Comparison of ENCODE assay signal across 18 cellular contexts in the genomic region with DNA sequence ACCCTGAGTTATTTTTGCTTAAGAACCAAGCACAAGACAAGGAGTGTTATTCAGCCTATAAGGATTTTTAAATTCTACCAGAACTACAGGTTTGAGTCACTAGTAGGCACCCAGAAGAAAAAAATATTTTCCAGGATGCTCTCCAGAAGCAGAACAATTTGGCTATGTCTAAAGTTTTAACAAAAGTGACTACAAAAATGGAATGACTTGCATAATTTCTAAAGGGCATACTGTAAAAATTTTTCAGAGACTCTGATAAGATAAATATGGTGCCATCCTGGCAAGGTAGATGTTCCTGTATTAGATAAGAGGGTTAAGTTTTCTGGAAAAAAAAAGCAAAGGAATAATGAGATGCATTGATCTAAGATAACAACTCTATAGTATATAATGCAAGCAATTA.
DNase-seq lines count a peak whose midpoint lies in the region; ATAC-seq, FAIRE-seq and TF ChIP-seq lines count a peak whose summit lies in the region.
"Had no signal": no experiment of that assay in that cellular context is flagged by ENCODE, and none has a peak within 500 bp of the region (broad histone marks: within the 10 kb centered on the region; RNA-seq: fewer than 3 reads in every experiment).

No MANE protein-coding gene starts in this region.

- CTCF ChIA-PET in HepG2 (lab: Yijun Ruan, JAX; ENCODE audit: low intra/inter-chr PET ratio, low total read pairs) = no interaction called here

- H3K4me1 ChIP-seq in HepG2 (ENCODE audit: insufficient read depth, low read length) = no peaks in the 10 kb centered on the region
- peaks cover 0 to 10% (median 2%) of the 10 kb centered on the region in 4 donors for H3K4me1 ChIP-seq in right lobe of liver

- peaks cover 3% of the 10 kb centered on the region for H3K9me3 Mint-ChIP-seq in stimulated activated memory B cell treated with anti-CD40 and anti-IgM and Interleukin-4, amounts not matched to agents 10 μg/mL and 1 μg/mL and 100 μg/mL, for 72 hours
- H3K9me3 Mint-ChIP-seq: GM23338 had no signal

- H3K27ac ChIP-seq in HepG2 (ENCODE audit: extremely low read length, insufficient read depth, low read length) (no peak overlapping the region), right lobe of liver (no peak overlapping the region)
- H3K27ac ChIP-seq: 22Rv1, BLaER1 had no signal

- peaks cover 2% of the 10 kb centered on the region for H3K36me3 Mint-ChIP-seq in T-helper 17 cell (ENCODE audit: low read depth)
- H3K36me3 Mint-ChIP-seq in stimulated activated memory B cell treated with anti-CD40 and anti-IgM and Interleukin-4, amounts not matched to agents 10 μg/mL and 1 μg/mL and 100 μg/mL, for 72 hours = no peaks in the 10 kb centered on the region
- H3K36me3 Mint-ChIP-seq: CD14-positive monocyte; CD4-positive, alpha-beta memory T cell had no signal

- no peaks in the 10 kb centered on the region for H4K20me1 ChIP-seq in HepG2 (ENCODE audit: insufficient read depth, low read length)
- H4K20me1 ChIP-seq: BLaER1 had no signal

- no peak for TF ChIP-seq POLR2A in HepG2 (IDR thresholded peaks at IDR 0.05; ENCODE audit: insufficient read depth in 1 of 2, low read depth in 2 of 2, low read length in 2 of 2)
- no peak for TF ChIP-seq POLR2A in right lobe of liver (IDR thresholded peaks at IDR 0.05)
- TF ChIP-seq POLR2A in GM18505 (IDR thresholded peaks at IDR 0.05; ENCODE audit: borderline replicate concordance, extremely low read depth, insufficient read depth, insufficient read length) = no peak

- TF ChIP-seq CTCF in HepG2 (CRISPR knock-in tag; IDR thresholded peaks at IDR 0.05) (no peak), right lobe of liver (IDR thresholded peaks at IDR 0.05) (no peak)

- no peak for DNase-seq in HepG2 (ENCODE audit: low spot score)
- DNase-seq in right lobe of liver = no peak
- no peak for DNase-seq in T-helper 17 cell
- no peak for DNase-seq in stimulated activated CD4-positive, alpha-beta T cell treated with anti-CD3 and anti-CD28 coated beads, Interleukin-15, amount 100 ng/mL, for 24 hours
- DNase-seq: CD4-positive, alpha-beta memory T cell; DMS153; DMS79 treated with DMSO at 0.1 percent for 48 hours; HCEC 1CT had no signal

- no peak for TF ChIP-seq RAD21 in HepG2 (CRISPR knock-in tag; IDR thresholded peaks at IDR 0.05)

- no peaks in the 10 kb centered on the region for H3K9me3 ChIP-seq in HepG2 (ENCODE audit: low read length)
- no peaks in the 10 kb centered on the region for H3K9me3 ChIP-seq in right lobe of liver
- H3K9me3 ChIP-seq in T-helper 17 cell (ENCODE audit: control insufficient read depth, low read length, poor library complexity, severe bottlenecking) = no peaks in the 10 kb centered on the region
- H3K9me3 ChIP-seq: BLaER1 had no signal

- no peaks in the 10 kb centered on the region for H3K36me3 ChIP-seq in HepG2 (replicated peaks in 1 of 2; ENCODE audit: control insufficient read depth in 1 of 2, insufficient read depth in 2 of 2, low read length in 2 of 2)
- H3K36me3 ChIP-seq in right lobe of liver = no peaks in the 10 kb centered on the region
- H3K36me3 ChIP-seq: BLaER1 had no signal

- TF ChIP-seq EP300 in HepG2 (IDR thresholded peaks at IDR 0.05; ENCODE audit: low read depth in 2 of 2, low read length in 2 of 2) (no peak), HepG2 (CRISPR knock-in tag; IDR thresholded peaks at IDR 0.05; ENCODE audit: borderline replicate concordance) (no peak)

- H3K27ac Mint-ChIP-seq in T-helper 17 cell = peak overlapping the region; percentile 34
- H3K27ac Mint-ChIP-seq in stimulated activated memory B cell treated with anti-CD40 and anti-IgM and Interleukin-4, amounts not matched to agents 10 μg/mL and 1 μg/mL and 100 μg/mL, for 72 hours = peak overlapping the region; percentile 46
- H3K27ac Mint-ChIP-seq: CD14-positive monocyte, GM23338 had no signal

- no peak overlapping the region for H3K4me3 ChIP-seq in HepG2 (replicated peaks in 1 of 3; ENCODE audit: insufficient read depth in 1 of 3, low read depth in 2 of 3, low read length in 3 of 3)
- H3K4me3 ChIP-seq in right lobe of liver = no peak overlapping the region
- H3K4me3 ChIP-seq: BLaER1, GM12878, GM23338, K562 had no signal

- no peaks in the 10 kb centered on the region for H3K79me2 ChIP-seq in HepG2 (ENCODE audit: insufficient read depth, low read length)

- intact Hi-C loops in HepG2 (cut with micrococcal nuclease; ENCODE audit: unreplicated experiment) (no loop called here), right lobe of liver (cut with DNase I) (no loop called here)

- no peak overlapping the region for H3K9ac ChIP-seq in HepG2 (ENCODE audit: insufficient read depth, low read depth, low read length)
- H3K9ac ChIP-seq: BLaER1 had no signal

- H3K4me2 ChIP-seq in HepG2 (ENCODE audit: low read depth, low read length) = no peak overlapping the region
- H3K4me2 ChIP-seq: BLaER1, GM23338 had no signal

- POLR2A ChIA-PET in HepG2 (lab: Yijun Ruan, JAX) = no interaction called here

- no peaks in the 10 kb centered on the region for H3K4me1 Mint-ChIP-seq in T-helper 17 cell
- H3K4me1 Mint-ChIP-seq in stimulated activated memory B cell treated with anti-CD40 and anti-IgM and Interleukin-4, amounts not matched to agents 10 μg/mL and 1 μg/mL and 100 μg/mL, for 72 hours = no peaks in the 10 kb centered on the region
- H3K4me1 Mint-ChIP-seq: CD4-positive, alpha-beta memory T cell had no signal

- no peak for ATAC-seq in HepG2
- no peak for ATAC-seq in right lobe of liver
- no peak for ATAC-seq in T-helper 17 cell
- no peak for ATAC-seq in stimulated activated memory B cell treated with anti-CD40 and anti-IgM and Interleukin-4, amounts not matched to agents 10 μg/mL and 1 μg/mL and 100 μg/mL, for 72 hours
- no peak for ATAC-seq in GM18505 (IDR thresholded peaks at IDR 0.05; ENCODE audit: unreplicated experiment)
- ATAC-seq in GM21619 (IDR thresholded peaks at IDR 0.05; ENCODE audit: unreplicated experiment) = no peak
- ATAC-seq: GM12878, GM23338, K562 had no signal

- H3K27me3 Mint-ChIP-seq in T-helper 17 cell = peaks cover 11% of the 10 kb centered on the region
- no peaks in the 10 kb centered on the region for H3K27me3 Mint-ChIP-seq in stimulated activated memory B cell treated with anti-CD40 and anti-IgM and Interleukin-4, amounts not matched to agents 10 μg/mL and 1 μg/mL and 100 μg/mL, for 72 hours

- no peak overlapping the region for H2AFZ ChIP-seq in HepG2 (ENCODE audit: low read length)
- H2AFZ ChIP-seq: GM23338 had no signal

- no TSS peak for BruUV-seq in HepG2 (replicated peaks; lab: Mats Ljungman, UMichigan)

- in situ Hi-C loops in HepG2 (cut with HindIII; ENCODE audit: extremely low pct_ligation_motif_present, low pct_unique_long_range_greater_than_20kb) = no loop called here

- no peak for FAIRE-seq in HepG2 (lab: Jason Lieb, UNC)
- FAIRE-seq: GM12878, H54, K562 had no signal

- H3K27me3 ChIP-seq in HepG2 (ENCODE audit: control insufficient read depth in 1 of 2, insufficient read depth in 2 of 2, low read length in 2 of 2) (no peaks in the 10 kb centered on the region), right lobe of liver (no peaks in the 10 kb centered on the region)
- H3K27me3 ChIP-seq: BLaER1 had no signal

- no peak overlapping the region for H3K4me3 Mint-ChIP-seq in T-helper 17 cell
- H3K4me3 Mint-ChIP-seq in stimulated activated memory B cell treated with anti-CD40 and anti-IgM and Interleukin-4, amounts not matched to agents 10 μg/mL and 1 μg/mL and 100 μg/mL, for 72 hours = no peak overlapping the region
- H3K4me3 Mint-ChIP-seq: CD14-positive monocyte; CD4-positive, alpha-beta memory T cell; GM23338 had no signal

TF ChIP-seq in HepG2, 621 proteins besides CTCF, POLR2A, EP300 and RAD21 (continues in another document):
- TF ChIP-seq, protein P1, sequence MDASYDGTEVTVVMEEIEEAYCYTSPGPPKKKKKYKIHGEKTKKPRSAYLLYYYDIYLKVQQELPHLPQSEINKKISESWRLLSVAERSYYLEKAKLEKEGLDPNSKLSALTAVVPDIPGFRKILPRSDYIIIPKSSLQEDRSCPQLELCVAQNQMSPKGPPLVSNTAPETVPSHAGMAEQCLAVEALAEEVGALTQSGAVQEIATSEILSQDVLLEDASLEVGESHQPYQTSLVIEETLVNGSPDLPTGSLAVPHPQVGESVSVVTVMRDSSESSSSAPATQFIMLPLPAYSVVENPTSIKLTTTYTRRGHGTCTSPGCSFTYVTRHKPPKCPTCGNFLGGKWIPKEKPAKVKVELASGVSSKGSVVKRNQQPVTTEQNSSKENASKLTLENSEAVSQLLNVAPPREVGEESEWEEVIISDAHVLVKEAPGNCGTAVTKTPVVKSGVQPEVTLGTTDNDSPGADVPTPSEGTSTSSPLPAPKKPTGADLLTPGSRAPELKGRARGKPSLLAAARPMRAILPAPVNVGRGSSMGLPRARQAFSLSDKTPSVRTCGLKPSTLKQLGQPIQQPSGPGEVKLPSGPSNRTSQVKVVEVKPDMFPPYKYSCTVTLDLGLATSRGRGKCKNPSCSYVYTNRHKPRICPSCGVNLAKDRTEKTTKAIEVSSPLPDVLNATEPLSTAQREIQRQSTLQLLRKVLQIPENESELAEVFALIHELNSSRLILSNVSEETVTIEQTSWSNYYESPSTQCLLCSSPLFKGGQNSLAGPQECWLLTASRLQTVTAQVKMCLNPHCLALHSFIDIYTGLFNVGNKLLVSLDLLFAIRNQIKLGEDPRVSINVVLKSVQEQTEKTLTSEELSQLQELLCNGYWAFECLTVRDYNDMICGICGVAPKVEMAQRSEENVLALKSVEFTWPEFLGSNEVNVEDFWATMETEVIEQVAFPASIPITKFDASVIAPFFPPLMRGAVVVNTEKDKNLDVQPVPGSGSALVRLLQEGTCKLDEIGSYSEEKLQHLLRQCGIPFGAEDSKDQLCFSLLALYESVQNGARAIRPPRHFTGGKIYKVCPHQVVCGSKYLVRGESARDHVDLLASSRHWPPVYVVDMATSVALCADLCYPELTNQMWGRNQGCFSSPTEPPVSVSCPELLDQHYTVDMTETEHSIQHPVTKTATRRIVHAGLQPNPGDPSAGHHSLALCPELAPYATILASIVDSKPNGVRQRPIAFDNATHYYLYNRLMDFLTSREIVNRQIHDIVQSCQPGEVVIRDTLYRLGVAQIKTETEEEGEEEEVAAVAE (CRISPR knock-in tag; IDR thresholded peaks at IDR 0.05; ENCODE audit: borderline replicate concordance) = no peak
- TF ChIP-seq ZFP36L1 (CRISPR knock-in tag; IDR thresholded peaks at IDR 0.05) (no peak), TEAD3 (CRISPR knock-in tag; optimal IDR thresholded peaks at IDR 0.05; ENCODE audit: borderline replicate concordance) (no peak), ZNF550 (CRISPR knock-in tag; IDR thresholded peaks at IDR 0.05; ENCODE audit: borderline replicate concordance) (no peak), NFE2L2 (IDR thresholded peaks at IDR 0.05; ENCODE audit: low read length) (peak; percentile 49; the same call in 1 of the 2 replicates), SP5 (CRISPR knock-in tag; IDR thresholded peaks at IDR 0.05; ENCODE audit: borderline replicate concordance, low read depth) (no peak)
